Comparison of ENCODE assay signal across 8 cellular contexts in the genomic region with DNA sequence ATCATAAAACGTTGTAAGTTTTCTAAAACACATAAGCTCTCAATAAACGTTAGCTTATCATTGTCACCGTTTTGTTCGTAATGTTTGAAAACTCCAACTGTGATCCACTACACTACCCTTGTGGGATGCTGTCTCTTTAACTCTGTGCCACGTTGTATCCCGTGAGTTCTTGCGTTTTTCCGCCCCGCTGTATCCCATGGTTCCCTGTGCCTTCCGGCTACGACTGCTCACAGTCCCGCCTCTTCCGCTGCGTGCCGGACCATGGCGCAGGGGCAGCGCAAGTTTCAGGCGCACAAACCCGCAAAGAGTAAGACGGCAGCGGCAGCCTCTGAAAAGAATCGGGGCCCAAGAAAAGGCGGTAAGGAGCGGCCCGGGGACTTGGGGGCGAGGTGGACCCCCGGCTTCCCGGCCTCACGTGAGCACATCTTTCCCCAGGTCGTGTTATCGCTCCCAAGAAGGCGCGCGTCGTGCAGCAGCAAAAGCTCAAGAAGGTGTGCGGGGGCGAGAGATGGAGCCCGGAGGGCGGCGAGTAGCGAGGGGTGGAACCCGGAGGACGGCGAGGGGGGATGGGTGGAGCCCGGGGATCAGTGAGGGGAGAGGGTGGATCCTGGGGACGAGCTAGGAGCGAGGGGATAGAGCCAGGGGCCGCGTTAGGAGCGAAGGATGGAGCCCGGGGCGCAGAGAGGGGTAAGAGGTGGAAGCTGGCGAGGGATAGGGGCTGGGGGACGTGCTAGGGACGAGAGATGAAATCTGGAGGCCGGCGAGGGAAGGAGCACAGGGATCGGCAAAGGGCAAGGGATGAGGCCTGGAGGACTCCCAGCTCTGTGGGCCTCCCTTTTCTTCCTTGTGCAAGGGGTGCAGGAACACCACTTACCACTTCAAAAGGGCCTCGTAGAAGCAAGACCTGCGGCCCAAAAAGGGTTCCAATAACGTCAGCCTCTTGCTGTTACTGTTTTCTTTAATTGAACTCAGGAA.
DNase-seq lines count a peak whose midpoint lies in the region; ATAC-seq and TF ChIP-seq lines count a peak whose summit lies in the region.

A gene (plus strand): TSS at position 240 of the 975 bp plus-strand sequence. CDS start 22 bp downstream, at position 262.

- H3K9me3 Mint-ChIP-seq in central memory CD8-positive, alpha-beta T cell, result no peaks in the 10 kb centered on the region

- peak within 1 kb of the TSS; percentile 98 for H3K4me3 Mint-ChIP-seq in central memory CD8-positive, alpha-beta T cell

- H3K36me3 Mint-ChIP-seq in central memory CD8-positive, alpha-beta T cell (ENCODE audit: insufficient read depth), result peaks cover 25% of the 10 kb centered on the region

- H3K4me1 Mint-ChIP-seq in central memory CD8-positive, alpha-beta T cell, result peaks cover 30% of the 10 kb centered on the region

- peak; percentile 98 for ATAC-seq in GM19025 (IDR thresholded peaks at IDR 0.05; ENCODE audit: low read depth, unreplicated experiment)
- peak; percentile 88 for ATAC-seq in HG03342 (IDR thresholded peaks at IDR 0.05; ENCODE audit: unreplicated experiment)
- ATAC-seq in central memory CD8-positive, alpha-beta T cell (replicated peaks; ENCODE audit: extremely low read depth, poor library complexity, severe bottlenecking), result peak; percentile 97

- TF ChIP-seq CTCF in AG09309 (IDR thresholded peaks at IDR 0.05; ENCODE audit: control insufficient read depth, insufficient read depth, low read depth, low read length, missing control alignments), result no peak

- peak within 1 kb of the TSS; percentile 71 for H3K4me3 ChIP-seq in AG09309 (ENCODE audit: control insufficient read depth, low read depth, low read length)

- H3K27ac Mint-ChIP-seq in central memory CD8-positive, alpha-beta T cell (ENCODE audit: low read depth), result peak within 1 kb of the TSS; percentile 97

- peak; percentile 74 for DNase-seq in AG09309 (ENCODE audit: low read depth)
- peak; percentile 87 to 89 for DNase-seq in NCI-H446 (lab: John Stamatoyannopoulos, UW)
- peak; percentile 83 for DNase-seq in activated CD4-positive, CD25-positive, alpha-beta regulatory T cell treated with anti-CD3 and anti-CD28 coated beads, Interleukin-2, amount 50 U/mL, for 16 hours (ENCODE audit: low read depth, low spot score)
- DNase-seq in central memory CD8-positive, alpha-beta T cell (ENCODE audit: low spot score in 2 of 2), result peak; percentile 69
- DNase-seq in iris pigment epithelial cell (ENCODE audit: low read depth), result peak; percentile 96
- peak; percentile 75 to 83 for DNase-seq in stimulated activated CD4-positive, alpha-beta T cell treated with anti-CD3 and anti-CD28 coated beads, Interleukin-12 subunit alpha, Interleukin-12 subunit beta, amount 100 ng/mL, for 24 hours (ENCODE audit: low read depth in 2 of 2)

- H3K27me3 Mint-ChIP-seq in central memory CD8-positive, alpha-beta T cell, result no peaks in the 10 kb centered on the region

Comparison
In these comparisons a context has a peak if more than half of its experiments do, and no peak if none do; other contexts are left out.
1. Peak in every context shown above with its lines: DNase-seq, ATAC-seq and H3K4me3 ChIP-seq.